ENCODE assay signal across 1 cellular context in the genomic region with DNA sequence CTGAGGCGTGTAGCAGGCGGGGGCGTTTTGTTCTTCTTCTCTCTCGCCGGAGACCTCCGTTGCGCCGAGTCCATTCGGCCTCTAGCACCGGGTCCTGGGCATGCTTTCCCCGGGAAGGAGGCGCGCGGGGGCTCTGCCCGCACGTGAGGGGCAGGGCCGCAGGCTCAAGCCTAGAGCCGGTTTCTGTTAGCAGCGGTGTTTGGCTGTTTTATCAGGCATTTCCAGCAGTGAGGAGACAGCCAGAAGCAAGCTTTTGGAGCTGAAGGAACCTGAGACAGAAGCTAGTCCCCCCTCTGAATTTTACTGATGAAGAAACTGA.
TF ChIP-seq lines count a peak whose summit lies in the region.

No MANE protein-coding gene starts in this region.

TF ChIP-seq in K562, 482 proteins besides CTCF, POLR2A, EP300 and RAD21 (continued from another document):
- TF ChIP-seq, protein P1, sequence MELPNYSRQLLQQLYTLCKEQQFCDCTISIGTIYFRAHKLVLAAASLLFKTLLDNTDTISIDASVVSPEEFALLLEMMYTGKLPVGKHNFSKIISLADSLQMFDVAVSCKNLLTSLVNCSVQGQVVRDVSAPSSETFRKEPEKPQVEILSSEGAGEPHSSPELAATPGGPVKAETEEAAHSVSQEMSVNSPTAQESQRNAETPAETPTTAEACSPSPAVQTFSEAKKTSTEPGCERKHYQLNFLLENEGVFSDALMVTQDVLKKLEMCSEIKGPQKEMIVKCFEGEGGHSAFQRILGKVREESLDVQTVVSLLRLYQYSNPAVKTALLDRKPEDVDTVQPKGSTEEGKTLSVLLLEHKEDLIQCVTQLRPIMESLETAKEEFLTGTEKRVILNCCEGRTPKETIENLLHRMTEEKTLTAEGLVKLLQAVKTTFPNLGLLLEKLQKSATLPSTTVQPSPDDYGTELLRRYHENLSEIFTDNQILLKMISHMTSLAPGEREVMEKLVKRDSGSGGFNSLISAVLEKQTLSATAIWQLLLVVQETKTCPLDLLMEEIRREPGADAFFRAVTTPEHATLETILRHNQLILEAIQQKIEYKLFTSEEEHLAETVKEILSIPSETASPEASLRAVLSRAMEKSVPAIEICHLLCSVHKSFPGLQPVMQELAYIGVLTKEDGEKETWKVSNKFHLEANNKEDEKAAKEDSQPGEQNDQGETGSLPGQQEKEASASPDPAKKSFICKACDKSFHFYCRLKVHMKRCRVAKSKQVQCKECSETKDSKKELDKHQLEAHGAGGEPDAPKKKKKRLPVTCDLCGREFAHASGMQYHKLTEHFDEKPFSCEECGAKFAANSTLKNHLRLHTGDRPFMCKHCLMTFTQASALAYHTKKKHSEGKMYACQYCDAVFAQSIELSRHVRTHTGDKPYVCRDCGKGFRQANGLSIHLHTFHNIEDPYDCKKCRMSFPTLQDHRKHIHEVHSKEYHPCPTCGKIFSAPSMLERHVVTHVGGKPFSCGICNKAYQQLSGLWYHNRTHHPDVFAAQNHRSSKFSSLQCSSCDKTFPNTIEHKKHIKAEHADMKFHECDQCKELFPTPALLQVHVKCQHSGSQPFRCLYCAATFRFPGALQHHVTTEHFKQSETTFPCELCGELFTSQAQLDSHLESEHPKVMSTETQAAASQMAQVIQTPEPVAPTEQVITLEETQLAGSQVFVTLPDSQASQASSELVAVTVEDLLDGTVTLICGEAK (IDR thresholded peaks at IDR 0.05), result peak; percentile 53
- TF ChIP-seq, protein P1 (CRISPR knock-in tag; IDR thresholded peaks at IDR 0.05), result no peak
- TF ChIP-seq RBBP5 (IDR thresholded peaks at IDR 0.05; ENCODE audit: borderline replicate concordance, insufficient read depth, low read length, poor library complexity, severe bottlenecking) (peak; percentile 29), HNRNPK (IDR thresholded peaks at IDR 0.05; ENCODE audit: low read depth, low read length, poor library complexity, severe bottlenecking) (no peak), SAP30 (IDR thresholded peaks at IDR 0.05; ENCODE audit: borderline replicate concordance, insufficient read depth, low read depth, low read length, poor library complexity, severe bottlenecking) (no peak), WHSC1 (IDR thresholded peaks at IDR 0.05; ENCODE audit: low read length) (no peak), ZNF184 (CRISPR knock-in tag; IDR thresholded peaks at IDR 0.05) (0 out of 2 replicates have a peak, but pooled peaks have one; percentile 8), BHLHE40 (IDR thresholded peaks at IDR 0.05; ENCODE audit: low read length) (peak; percentile 92), RB1 (IDR thresholded peaks at IDR 0.05; ENCODE audit: low read depth) (no peak), RNF2 (IDR thresholded peaks at IDR 0.05) (0 out of 2 replicates have a peak, but pooled peaks have one; percentile 13)
- TF ChIP-seq, protein P2, sequence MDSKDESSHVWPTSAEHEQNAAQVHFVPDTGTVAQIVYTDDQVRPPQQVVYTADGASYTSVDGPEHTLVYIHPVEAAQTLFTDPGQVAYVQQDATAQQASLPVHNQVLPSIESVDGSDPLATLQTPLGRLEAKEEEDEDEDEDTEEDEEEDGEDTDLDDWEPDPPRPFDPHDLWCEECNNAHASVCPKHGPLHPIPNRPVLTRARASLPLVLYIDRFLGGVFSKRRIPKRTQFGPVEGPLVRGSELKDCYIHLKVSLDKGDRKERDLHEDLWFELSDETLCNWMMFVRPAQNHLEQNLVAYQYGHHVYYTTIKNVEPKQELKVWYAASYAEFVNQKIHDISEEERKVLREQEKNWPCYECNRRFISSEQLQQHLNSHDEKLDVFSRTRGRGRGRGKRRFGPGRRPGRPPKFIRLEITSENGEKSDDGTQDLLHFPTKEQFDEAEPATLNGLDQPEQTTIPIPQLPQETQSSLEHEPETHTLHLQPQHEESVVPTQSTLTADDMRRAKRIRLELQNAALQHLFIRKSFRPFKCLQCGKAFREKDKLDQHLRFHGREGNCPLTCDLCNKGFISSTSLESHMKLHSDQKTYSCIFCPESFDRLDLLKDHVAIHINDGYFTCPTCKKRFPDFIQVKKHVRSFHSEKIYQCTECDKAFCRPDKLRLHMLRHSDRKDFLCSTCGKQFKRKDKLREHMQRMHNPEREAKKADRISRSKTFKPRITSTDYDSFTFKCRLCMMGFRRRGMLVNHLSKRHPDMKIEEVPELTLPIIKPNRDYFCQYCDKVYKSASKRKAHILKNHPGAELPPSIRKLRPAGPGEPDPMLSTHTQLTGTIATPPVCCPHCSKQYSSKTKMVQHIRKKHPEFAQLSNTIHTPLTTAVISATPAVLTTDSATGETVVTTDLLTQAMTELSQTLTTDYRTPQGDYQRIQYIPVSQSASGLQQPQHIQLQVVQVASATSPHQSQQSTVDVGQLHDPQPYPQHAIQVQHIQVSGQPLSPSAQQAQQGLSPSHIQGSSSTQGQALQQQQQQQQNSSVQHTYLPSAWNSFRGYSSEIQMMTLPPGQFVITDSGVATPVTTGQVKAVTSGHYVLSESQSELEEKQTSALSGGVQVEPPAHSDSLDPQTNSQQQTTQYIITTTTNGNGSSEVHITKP (IDR thresholded peaks at IDR 0.05; ENCODE audit: partially characterized antibody), result peak; percentile 12
- TF ChIP-seq, protein P3, sequence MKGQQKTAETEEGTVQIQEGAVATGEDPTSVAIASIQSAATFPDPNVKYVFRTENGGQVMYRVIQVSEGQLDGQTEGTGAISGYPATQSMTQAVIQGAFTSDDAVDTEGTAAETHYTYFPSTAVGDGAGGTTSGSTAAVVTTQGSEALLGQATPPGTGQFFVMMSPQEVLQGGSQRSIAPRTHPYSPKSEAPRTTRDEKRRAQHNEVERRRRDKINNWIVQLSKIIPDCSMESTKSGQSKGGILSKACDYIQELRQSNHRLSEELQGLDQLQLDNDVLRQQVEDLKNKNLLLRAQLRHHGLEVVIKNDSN (CRISPR knock-in tag; IDR thresholded peaks at IDR 0.05), result peak; percentile 54
- TF ChIP-seq, protein P4, sequence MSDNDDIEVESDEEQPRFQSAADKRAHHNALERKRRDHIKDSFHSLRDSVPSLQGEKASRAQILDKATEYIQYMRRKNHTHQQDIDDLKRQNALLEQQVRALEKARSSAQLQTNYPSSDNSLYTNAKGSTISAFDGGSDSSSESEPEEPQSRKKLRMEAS (CRISPR knock-in tag; IDR thresholded peaks at IDR 0.05), result peak; percentile 77
- TF ChIP-seq, protein P5, sequence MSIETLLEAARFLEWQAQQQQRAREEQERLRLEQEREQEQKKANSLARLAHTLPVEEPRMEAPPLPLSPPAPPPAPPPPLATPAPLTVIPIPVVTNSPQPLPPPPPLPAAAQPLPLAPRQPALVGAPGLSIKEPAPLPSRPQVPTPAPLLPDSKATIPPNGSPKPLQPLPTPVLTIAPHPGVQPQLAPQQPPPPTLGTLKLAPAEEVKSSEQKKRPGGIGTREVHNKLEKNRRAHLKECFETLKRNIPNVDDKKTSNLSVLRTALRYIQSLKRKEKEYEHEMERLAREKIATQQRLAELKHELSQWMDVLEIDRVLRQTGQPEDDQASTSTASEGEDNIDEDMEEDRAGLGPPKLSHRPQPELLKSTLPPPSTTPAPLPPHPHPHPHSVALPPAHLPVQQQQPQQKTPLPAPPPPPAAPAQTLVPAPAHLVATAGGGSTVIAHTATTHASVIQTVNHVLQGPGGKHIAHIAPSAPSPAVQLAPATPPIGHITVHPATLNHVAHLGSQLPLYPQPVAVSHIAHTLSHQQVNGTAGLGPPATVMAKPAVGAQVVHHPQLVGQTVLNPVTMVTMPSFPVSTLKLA (conservative IDR thresholded peaks at IDR 0.05), result peak in 1 of 2 experiments; percentile 69
- TF ChIP-seq, protein P6, sequence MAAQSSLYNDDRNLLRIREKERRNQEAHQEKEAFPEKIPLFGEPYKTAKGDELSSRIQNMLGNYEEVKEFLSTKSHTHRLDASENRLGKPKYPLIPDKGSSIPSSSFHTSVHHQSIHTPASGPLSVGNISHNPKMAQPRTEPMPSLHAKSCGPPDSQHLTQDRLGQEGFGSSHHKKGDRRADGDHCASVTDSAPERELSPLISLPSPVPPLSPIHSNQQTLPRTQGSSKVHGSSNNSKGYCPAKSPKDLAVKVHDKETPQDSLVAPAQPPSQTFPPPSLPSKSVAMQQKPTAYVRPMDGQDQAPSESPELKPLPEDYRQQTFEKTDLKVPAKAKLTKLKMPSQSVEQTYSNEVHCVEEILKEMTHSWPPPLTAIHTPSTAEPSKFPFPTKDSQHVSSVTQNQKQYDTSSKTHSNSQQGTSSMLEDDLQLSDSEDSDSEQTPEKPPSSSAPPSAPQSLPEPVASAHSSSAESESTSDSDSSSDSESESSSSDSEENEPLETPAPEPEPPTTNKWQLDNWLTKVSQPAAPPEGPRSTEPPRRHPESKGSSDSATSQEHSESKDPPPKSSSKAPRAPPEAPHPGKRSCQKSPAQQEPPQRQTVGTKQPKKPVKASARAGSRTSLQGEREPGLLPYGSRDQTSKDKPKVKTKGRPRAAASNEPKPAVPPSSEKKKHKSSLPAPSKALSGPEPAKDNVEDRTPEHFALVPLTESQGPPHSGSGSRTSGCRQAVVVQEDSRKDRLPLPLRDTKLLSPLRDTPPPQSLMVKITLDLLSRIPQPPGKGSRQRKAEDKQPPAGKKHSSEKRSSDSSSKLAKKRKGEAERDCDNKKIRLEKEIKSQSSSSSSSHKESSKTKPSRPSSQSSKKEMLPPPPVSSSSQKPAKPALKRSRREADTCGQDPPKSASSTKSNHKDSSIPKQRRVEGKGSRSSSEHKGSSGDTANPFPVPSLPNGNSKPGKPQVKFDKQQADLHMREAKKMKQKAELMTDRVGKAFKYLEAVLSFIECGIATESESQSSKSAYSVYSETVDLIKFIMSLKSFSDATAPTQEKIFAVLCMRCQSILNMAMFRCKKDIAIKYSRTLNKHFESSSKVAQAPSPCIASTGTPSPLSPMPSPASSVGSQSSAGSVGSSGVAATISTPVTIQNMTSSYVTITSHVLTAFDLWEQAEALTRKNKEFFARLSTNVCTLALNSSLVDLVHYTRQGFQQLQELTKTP (IDR thresholded peaks at IDR 0.05; ENCODE audit: low read depth in 1 of 2, partially characterized antibody in 2 of 2), result no peak
- TF ChIP-seq, protein P7, sequence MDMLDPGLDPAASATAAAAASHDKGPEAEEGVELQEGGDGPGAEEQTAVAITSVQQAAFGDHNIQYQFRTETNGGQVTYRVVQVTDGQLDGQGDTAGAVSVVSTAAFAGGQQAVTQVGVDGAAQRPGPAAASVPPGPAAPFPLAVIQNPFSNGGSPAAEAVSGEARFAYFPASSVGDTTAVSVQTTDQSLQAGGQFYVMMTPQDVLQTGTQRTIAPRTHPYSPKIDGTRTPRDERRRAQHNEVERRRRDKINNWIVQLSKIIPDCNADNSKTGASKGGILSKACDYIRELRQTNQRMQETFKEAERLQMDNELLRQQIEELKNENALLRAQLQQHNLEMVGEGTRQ (CRISPR knock-in tag; IDR thresholded peaks at IDR 0.05), result peak; percentile 45; the same call in 1 of the 2 replicates
- TF ChIP-seq, protein P8, sequence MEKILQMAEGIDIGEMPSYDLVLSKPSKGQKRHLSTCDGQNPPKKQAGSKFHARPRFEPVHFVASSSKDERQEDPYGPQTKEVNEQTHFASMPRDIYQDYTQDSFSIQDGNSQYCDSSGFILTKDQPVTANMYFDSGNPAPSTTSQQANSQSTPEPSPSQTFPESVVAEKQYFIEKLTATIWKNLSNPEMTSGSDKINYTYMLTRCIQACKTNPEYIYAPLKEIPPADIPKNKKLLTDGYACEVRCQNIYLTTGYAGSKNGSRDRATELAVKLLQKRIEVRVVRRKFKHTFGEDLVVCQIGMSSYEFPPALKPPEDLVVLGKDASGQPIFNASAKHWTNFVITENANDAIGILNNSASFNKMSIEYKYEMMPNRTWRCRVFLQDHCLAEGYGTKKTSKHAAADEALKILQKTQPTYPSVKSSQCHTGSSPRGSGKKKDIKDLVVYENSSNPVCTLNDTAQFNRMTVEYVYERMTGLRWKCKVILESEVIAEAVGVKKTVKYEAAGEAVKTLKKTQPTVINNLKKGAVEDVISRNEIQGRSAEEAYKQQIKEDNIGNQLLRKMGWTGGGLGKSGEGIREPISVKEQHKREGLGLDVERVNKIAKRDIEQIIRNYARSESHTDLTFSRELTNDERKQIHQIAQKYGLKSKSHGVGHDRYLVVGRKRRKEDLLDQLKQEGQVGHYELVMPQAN (IDR thresholded peaks at IDR 0.05; ENCODE audit: borderline replicate concordance), result peak; percentile 71; the same call in 1 of the 2 replicates
